8 cellular contexts compared by ENCODE assay signal in the genomic region with DNA sequence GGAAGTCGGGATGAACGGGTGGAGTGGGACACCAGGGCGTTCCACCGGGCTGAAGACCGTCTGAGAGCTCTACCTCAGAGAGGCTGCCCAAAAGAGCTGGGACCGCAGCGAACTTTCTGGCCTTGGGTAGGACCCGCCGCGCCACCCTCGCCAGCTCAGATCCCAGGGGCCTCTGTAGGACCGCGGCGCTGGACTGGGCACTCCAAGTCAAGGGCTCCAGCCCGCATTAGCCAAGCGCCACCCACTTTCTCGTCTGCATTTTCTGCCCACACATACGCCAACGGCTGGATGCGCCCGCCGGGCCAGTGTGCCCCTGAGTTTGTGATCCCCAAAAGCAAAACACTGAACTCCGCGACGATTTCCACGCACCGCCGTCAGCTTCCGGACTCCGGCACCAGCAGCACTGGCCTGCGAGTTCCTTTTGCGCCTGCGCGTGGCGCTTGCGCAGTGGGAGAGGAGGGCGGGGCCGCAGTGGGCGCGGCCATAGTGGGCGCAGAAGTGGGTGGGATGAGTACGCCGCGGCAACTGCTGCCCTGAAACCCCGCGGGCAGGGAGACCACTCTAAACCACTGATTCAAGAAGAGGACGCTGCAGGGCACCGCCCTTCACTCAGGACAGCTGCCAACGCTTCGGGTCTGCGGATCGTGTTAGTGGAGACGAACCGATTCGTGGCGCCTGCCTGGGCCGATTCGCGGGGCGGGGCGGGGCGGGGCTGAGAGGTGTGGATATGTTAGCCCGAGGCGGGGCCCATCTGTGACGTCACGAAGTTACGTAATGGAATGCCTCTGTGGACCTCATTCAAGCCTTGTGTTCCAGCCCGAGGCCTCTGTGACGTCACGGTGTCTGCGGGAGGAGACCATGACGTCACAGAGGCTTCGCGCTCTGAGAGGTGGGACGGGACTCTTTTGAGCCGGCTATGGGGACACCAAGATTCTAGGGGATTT. TPM values are rescaled to one million over a fixed set of nuclear protein-coding genes. Genes with fewer than 3 reads are reported as not detected.
DNase-seq lines count a peak whose midpoint lies in the region; ATAC-seq and TF ChIP-seq lines count a peak whose summit lies in the region.

No MANE protein-coding gene starts in this region.

- peaks cover 19% of the 10 kb centered on the region for H3K4me1 Mint-ChIP-seq in neural crest cell
- peaks cover 59% of the 10 kb centered on the region for H3K4me1 Mint-ChIP-seq in stimulated activated naive CD8-positive, alpha-beta T cell treated with anti-CD3 and anti-CD28 coated beads, Interleukin-15, amount 100 ng/mL, for 72 hours

- DNase-seq in GF-D8 (lab: John Stamatoyannopoulos, UW) = peak; percentile 60
- peak; percentile 95 for DNase-seq in HCT116 (ENCODE audit: low read depth, low spot score)
- peak; percentile 92 for DNase-seq in MM.1S
- peak; percentile 78 for DNase-seq in SHP77 treated with DMSO at 0.1 percent for 48 hours (lab: John Stamatoyannopoulos, UW)
- DNase-seq in activated gamma-delta T cell treated with Interleukin-2 at 50 U/mL for 16 hours = peak; percentile 92
- DNase-seq in fibroblast of villous mesenchyme (ENCODE audit: low read depth) = peak; percentile 99
- DNase-seq in neural crest cell (ENCODE audit: low read depth, low spot score) = peak; percentile 93
- peak; percentile 97 to 98 for DNase-seq in stimulated activated naive CD8-positive, alpha-beta T cell treated with anti-CD3 and anti-CD28 coated beads, Interleukin-15, amount 100 ng/mL, for 72 hours

- BruUV-seq in HCT116 (replicated peaks; lab: Mats Ljungman, UMichigan) = TSS peak; percentile 80

- H3K9me2 ChIP-seq in HCT116 (ENCODE audit: insufficient read depth) = no peaks in the 10 kb centered on the region
- H3K9me2 ChIP-seq in MM.1S (replicated peaks; ENCODE audit: insufficient read depth, low read length) = no peaks in the 10 kb centered on the region

- TF ChIP-seq POLR2A in HCT116 (IDR thresholded peaks at IDR 0.05; ENCODE audit: borderline replicate concordance, extremely low read depth, insufficient read depth, insufficient read length) = peak; percentile 95

- H3K4me2 ChIP-seq in HCT116 (ENCODE audit: low read length) (peak overlapping the region; percentile 84), MM.1S (ENCODE audit: low read depth, low read length) (peak overlapping the region; percentile 79)

- peaks cover 47% of the 10 kb centered on the region for H3K27me3 Mint-ChIP-seq in neural crest cell (ENCODE audit: low read depth)
- H3K27me3 Mint-ChIP-seq in stimulated activated naive CD8-positive, alpha-beta T cell treated with anti-CD3 and anti-CD28 coated beads, Interleukin-15, amount 100 ng/mL, for 72 hours = peaks cover 50% of the 10 kb centered on the region

- peaks cover 2% of the 10 kb centered on the region for H3K36me3 Mint-ChIP-seq in neural crest cell (ENCODE audit: low read depth)

- peaks cover 0 to 10% of the 10 kb centered on the region in 2 experiments; a peak in 2 of 4 replicates for H3K4me1 ChIP-seq in HCT116 (ENCODE audit: control insufficient read depth in 1 of 2, insufficient read depth in 2 of 2, low read length in 2 of 2)
- peaks cover 13% of the 10 kb centered on the region; the same call in 1 of the 2 replicates for H3K4me1 ChIP-seq in MM.1S (ENCODE audit: low read length)

- CTCF ChIA-PET in HCT116 (lab: Charles Lee) = interaction anchor here (0.8 to 1.1 kb wide), 3 partner anchors 12 to 35 kb away, joined by 3 read pairs; no protein-coding TSS in a partner anchor

- RAD21 ChIA-PET in HCT116 (lab: Charles Lee; ENCODE audit: low non-redundant PET in 1 of 2, low total read pairs in 2 of 2, uncharacterized antibody in 2 of 2, unreplicated experiment in 2 of 2) = interaction anchor here in 1 of 2 experiments (0.7 kb wide), 1 partner anchor 208 kb away, joined by 6 read pairs; no protein-coding TSS in a partner anchor

- peak overlapping the region; percentile 90 to 92 for H3K4me3 ChIP-seq in HCT116 (replicated peaks in 1 of 2; ENCODE audit: low read depth in 1 of 2, low read length in 2 of 2)
- peak overlapping the region; percentile 69 for H3K4me3 ChIP-seq in MM.1S (ENCODE audit: low read length)
- H3K4me3 ChIP-seq in fibroblast of villous mesenchyme (ENCODE audit: low read depth, low read length) = peak overlapping the region; percentile 97

- H3K36me3 ChIP-seq in HCT116 (ENCODE audit: control insufficient read depth in 1 of 2, insufficient read depth in 2 of 2, low read length in 2 of 2) = no peaks in the 10 kb centered on the region
- H3K36me3 ChIP-seq in MM.1S (replicated peaks; ENCODE audit: insufficient read depth, low read length) = no peaks in the 10 kb centered on the region

- intact Hi-C loops in HCT116 (cut with micrococcal nuclease) = loop anchor here (2.0 kb wide), 1 partner anchor 515 kb away; no protein-coding TSS in a partner anchor

- TF ChIP-seq CTCF in HCT116 (IDR thresholded peaks at IDR 0.05 in 2 of 3, conservative IDR thresholded peaks at IDR 0.05 in 1 of 3; ENCODE audit: borderline replicate concordance in 1 of 3, insufficient read depth in 1 of 3, low read depth in 2 of 3, low read length in 2 of 3) = no peak
- TF ChIP-seq CTCF in MM.1S (IDR thresholded peaks at IDR 0.05; ENCODE audit: low read length) = no peak
- no peak for TF ChIP-seq CTCF in fibroblast of villous mesenchyme (IDR thresholded peaks at IDR 0.05; ENCODE audit: insufficient read depth, low read depth, low read length)
- no peak for TF ChIP-seq CTCF in neural crest cell (conservative IDR thresholded peaks at IDR 0.05)

- no peaks in the 10 kb centered on the region for H3K9me3 Mint-ChIP-seq in neural crest cell
- H3K9me3 Mint-ChIP-seq in stimulated activated naive CD8-positive, alpha-beta T cell treated with anti-CD3 and anti-CD28 coated beads, Interleukin-15, amount 100 ng/mL, for 72 hours = no peaks in the 10 kb centered on the region

- H4K20me1 ChIP-seq in HCT116 (ENCODE audit: insufficient read depth) = no peaks in the 10 kb centered on the region
- no peaks in the 10 kb centered on the region for H4K20me1 ChIP-seq in MM.1S (ENCODE audit: insufficient read depth, low read length)

- no peaks in the 10 kb centered on the region for H3K9me3 ChIP-seq in HCT116 (ENCODE audit: control insufficient read depth in 1 of 2, insufficient read depth in 1 of 2, low read depth in 1 of 2, low read length in 2 of 2)
- H3K9me3 ChIP-seq in MM.1S (replicated peaks; ENCODE audit: insufficient read depth, low read length) = no peaks in the 10 kb centered on the region

- POLR2A ChIA-PET in HCT116 (lab: Charles Lee) = no interaction called here

- peak overlapping the region; percentile 69 for H3K27ac ChIP-seq in HCT116 (ENCODE audit: low read depth, low read length)
- H3K27ac ChIP-seq in MM.1S (ENCODE audit: low read length) = peak overlapping the region; percentile 40; the same call in 1 of the 2 replicates

- no peaks in the 10 kb centered on the region for H3K27me3 ChIP-seq in HCT116 (ENCODE audit: insufficient read depth, low read length)
- peaks cover 22% of the 10 kb centered on the region for H3K27me3 ChIP-seq in MM.1S (replicated peaks; ENCODE audit: insufficient read depth, low read length)

- H3K4me3 Mint-ChIP-seq in neural crest cell = peak overlapping the region; percentile 98
- H3K4me3 Mint-ChIP-seq in stimulated activated naive CD8-positive, alpha-beta T cell treated with anti-CD3 and anti-CD28 coated beads, Interleukin-15, amount 100 ng/mL, for 72 hours = peak overlapping the region; percentile 90 to 94

- H3K27ac Mint-ChIP-seq in neural crest cell (ENCODE audit: unreplicated experiment) = peak overlapping the region; percentile 99
- peak overlapping the region; percentile 97 to 98 for H3K27ac Mint-ChIP-seq in stimulated activated naive CD8-positive, alpha-beta T cell treated with anti-CD3 and anti-CD28 coated beads, Interleukin-15, amount 100 ng/mL, for 72 hours

- H3K9ac ChIP-seq in HCT116 (ENCODE audit: low read length) (peak overlapping the region; percentile 91), MM.1S (ENCODE audit: low read length) (peak overlapping the region; percentile 79)

- no peak overlapping the region for H2AFZ ChIP-seq in HCT116 (ENCODE audit: low read depth, low read length, poor library complexity, severe bottlenecking)
- peak overlapping the region; percentile 59 for H2AFZ ChIP-seq in MM.1S (ENCODE audit: low read length)

- 0 out of 2 replicates have a peak, but pooled peaks cover 5% of the 10 kb centered on the region for H3K79me2 ChIP-seq in HCT116 (ENCODE audit: insufficient read depth, low read length)
- H3K79me2 ChIP-seq in MM.1S (ENCODE audit: low read length) = 0 out of 2 replicates have a peak, but pooled peaks cover 3% of the 10 kb centered on the region

- peak; percentile 90 for ATAC-seq in HCT116
- peak; percentile 90 for ATAC-seq in stimulated activated naive CD8-positive, alpha-beta T cell treated with anti-CD3 and anti-CD28 coated beads, Interleukin-15, amount 100 ng/mL, for 72 hours

- no peaks in the 10 kb centered on the region; the same call in 1 of the 2 replicates for H3F3A ChIP-seq in MM.1S (ENCODE audit: insufficient read depth, low read length)

- TF ChIP-seq RAD21 in HCT116 (IDR thresholded peaks at IDR 0.05; ENCODE audit: low read depth) = peak; percentile 21; the same call in 1 of the 2 replicates

TF ChIP-seq in HCT116, 20 proteins besides CTCF, POLR2A, EP300 and RAD21 (continues in another document):
- TF ChIP-seq EZH2phosphoT487 (IDR thresholded peaks at IDR 0.05; ENCODE audit: borderline replicate concordance) (no peak), ZFX (IDR thresholded peaks at IDR 0.05) (peak; percentile 82)
- TF ChIP-seq, protein P1, sequence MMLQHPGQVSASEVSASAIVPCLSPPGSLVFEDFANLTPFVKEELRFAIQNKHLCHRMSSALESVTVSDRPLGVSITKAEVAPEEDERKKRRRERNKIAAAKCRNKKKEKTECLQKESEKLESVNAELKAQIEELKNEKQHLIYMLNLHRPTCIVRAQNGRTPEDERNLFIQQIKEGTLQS (IDR thresholded peaks at IDR 0.05) = no peak

RNA-seq across cellular contexts. Expression of a gene that starts 10.5 kb away (rescaled TPM):
- total RNA-seq in HCT116 (2021; ENCODE audit: unreplicated experiment) = 2.6 TPM
- polyA plus RNA-seq in HCT116 (2012) = 1.1 TPM in 2 replicates
- 2.2 and 4.5 TPM in 2 replicates for total RNA-seq in fibroblast of villous mesenchyme
- total RNA-seq in neural crest cell = 0.33 and 0.45 TPM in 2 replicates

Comparison
In these comparisons a context has a peak if more than half of its experiments do, and no peak if none do; other contexts are left out.
1. Peak in every context shown above with its lines: DNase-seq, ATAC-seq, H3K4me3 ChIP-seq and H3K27ac ChIP-seq.